Comparison of ENCODE assay signal across 1 cellular context in the genomic region with DNA sequence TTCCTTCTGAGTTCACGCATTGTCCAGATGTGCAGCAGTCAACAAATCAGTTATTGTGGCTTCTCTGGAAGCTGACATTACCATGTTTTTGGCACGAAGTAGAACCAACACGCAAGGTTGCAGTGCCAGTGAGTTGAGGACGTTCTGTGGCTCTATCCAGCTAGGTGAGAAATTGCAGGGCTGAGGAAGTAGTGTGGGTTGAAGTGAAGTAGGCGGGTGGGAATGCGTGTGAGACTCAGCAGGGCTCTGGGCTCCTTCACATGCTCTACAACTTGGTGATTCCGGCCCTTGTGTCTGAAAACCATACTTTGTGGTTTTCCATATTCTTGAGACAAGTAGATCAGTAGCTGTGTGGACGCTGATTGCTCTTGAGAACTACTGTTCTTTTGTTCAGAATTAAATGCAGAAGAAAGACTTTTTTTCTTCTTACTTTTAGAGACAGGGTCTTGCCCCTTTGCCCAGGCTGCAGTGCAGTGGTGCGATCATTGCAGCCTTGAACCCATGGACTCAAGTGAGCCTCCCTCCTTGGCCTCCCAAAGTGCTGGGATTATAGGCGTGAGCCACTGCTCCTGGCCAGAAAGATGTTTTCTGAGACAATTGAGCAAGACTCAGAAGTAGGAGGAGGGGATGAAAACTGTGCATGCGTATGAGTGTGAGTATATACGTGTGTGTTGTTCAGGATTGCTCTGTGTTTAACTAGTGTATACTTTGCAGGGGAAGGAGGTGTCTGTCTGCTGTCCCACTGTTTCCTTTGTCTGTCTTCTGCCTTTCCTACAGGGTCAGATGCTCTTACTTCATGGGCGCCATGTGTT.
TF ChIP-seq lines count a peak whose summit lies in the region.

No MANE protein-coding gene starts in this region.

TF ChIP-seq in GM12878, 131 proteins besides CTCF, POLR2A, EP300 and RAD21 (continued from another document):
- no peak for TF ChIP-seq MAX (IDR thresholded peaks at IDR 0.05; ENCODE audit: low read depth, low read length)
- peak; percentile 52; the same call in 1 of the 2 replicates for TF ChIP-seq BCL11A (IDR thresholded peaks at IDR 0.05; ENCODE audit: low read depth, low read length)
- TF ChIP-seq, protein P1, sequence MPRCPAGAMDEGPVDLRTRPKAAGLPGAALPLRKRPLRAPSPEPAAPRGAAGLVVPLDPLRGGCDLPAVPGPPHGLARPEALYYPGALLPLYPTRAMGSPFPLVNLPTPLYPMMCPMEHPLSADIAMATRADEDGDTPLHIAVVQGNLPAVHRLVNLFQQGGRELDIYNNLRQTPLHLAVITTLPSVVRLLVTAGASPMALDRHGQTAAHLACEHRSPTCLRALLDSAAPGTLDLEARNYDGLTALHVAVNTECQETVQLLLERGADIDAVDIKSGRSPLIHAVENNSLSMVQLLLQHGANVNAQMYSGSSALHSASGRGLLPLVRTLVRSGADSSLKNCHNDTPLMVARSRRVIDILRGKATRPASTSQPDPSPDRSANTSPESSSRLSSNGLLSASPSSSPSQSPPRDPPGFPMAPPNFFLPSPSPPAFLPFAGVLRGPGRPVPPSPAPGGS (IDR thresholded peaks at IDR 0.05; ENCODE audit: borderline replicate concordance, insufficient read depth, low read depth, low read length, poor library complexity, severe bottlenecking), result peak; percentile 86
- TF ChIP-seq TCF12 (IDR thresholded peaks at IDR 0.05; ENCODE audit: low read depth, low read length), result peak; percentile 34; the same call in 1 of the 2 replicates
- TF ChIP-seq EED (IDR thresholded peaks at IDR 0.05; ENCODE audit: low read depth), result 0 out of 2 replicates have a peak, but pooled peaks have one; percentile 26
- no peak for TF ChIP-seq BCLAF1 (IDR thresholded peaks at IDR 0.05)
- peak; percentile 26 to 39; a peak in 2 of 4 replicates for TF ChIP-seq IKZF2 (IDR thresholded peaks at IDR 0.05)
- no peak for TF ChIP-seq SMARCA5 (IDR thresholded peaks at IDR 0.05)
- TF ChIP-seq, protein P2, sequence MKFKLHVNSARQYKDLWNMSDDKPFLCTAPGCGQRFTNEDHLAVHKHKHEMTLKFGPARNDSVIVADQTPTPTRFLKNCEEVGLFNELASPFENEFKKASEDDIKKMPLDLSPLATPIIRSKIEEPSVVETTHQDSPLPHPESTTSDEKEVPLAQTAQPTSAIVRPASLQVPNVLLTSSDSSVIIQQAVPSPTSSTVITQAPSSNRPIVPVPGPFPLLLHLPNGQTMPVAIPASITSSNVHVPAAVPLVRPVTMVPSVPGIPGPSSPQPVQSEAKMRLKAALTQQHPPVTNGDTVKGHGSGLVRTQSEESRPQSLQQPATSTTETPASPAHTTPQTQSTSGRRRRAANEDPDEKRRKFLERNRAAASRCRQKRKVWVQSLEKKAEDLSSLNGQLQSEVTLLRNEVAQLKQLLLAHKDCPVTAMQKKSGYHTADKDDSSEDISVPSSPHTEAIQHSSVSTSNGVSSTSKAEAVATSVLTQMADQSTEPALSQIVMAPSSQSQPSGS (IDR thresholded peaks at IDR 0.05; ENCODE audit: low read length), result peak; percentile 82
- 0 out of 4 replicates have a peak, but pooled peaks of 1 of the 2 experiments have one; percentile 9 for TF ChIP-seq BHLHE40 (IDR thresholded peaks at IDR 0.05; ENCODE audit: borderline replicate concordance in 1 of 2, low read depth in 2 of 2, low read length in 1 of 2)
- TF ChIP-seq POU2F2 (IDR thresholded peaks at IDR 0.05; ENCODE audit: borderline replicate concordance, low read depth, low read length), result no peak
- TF ChIP-seq PAX5 (IDR thresholded peaks at IDR 0.05; ENCODE audit: borderline replicate concordance, low read depth, low read length), result peak; percentile 71; the same call in 1 of the 2 replicates
- peak; percentile 71 for TF ChIP-seq NFIC (IDR thresholded peaks at IDR 0.05; ENCODE audit: low read depth, low read length)
- TF ChIP-seq SMAD1 (IDR thresholded peaks at IDR 0.05; ENCODE audit: low read depth, partially characterized antibody), result no peak
- TF ChIP-seq IKZF1 (conservative IDR thresholded peaks at IDR 0.05), result peak; percentile 35; the same call in 1 of the 2 replicates
- TF ChIP-seq RUNX3 (IDR thresholded peaks at IDR 0.05; ENCODE audit: low read length), result peak; percentile 90
- TF ChIP-seq RFX5 (IDR thresholded peaks at IDR 0.05; ENCODE audit: low read depth, low read length), result no peak
- no peak for TF ChIP-seq TAF1 (IDR thresholded peaks at IDR 0.05; ENCODE audit: borderline replicate concordance, low read depth, low read length)
- TF ChIP-seq MEF2A (IDR thresholded peaks at IDR 0.05; ENCODE audit: insufficient read depth, low read depth, low read length), result 0 out of 2 replicates have a peak, but pooled peaks have one; percentile 8
- TF ChIP-seq, protein P3, sequence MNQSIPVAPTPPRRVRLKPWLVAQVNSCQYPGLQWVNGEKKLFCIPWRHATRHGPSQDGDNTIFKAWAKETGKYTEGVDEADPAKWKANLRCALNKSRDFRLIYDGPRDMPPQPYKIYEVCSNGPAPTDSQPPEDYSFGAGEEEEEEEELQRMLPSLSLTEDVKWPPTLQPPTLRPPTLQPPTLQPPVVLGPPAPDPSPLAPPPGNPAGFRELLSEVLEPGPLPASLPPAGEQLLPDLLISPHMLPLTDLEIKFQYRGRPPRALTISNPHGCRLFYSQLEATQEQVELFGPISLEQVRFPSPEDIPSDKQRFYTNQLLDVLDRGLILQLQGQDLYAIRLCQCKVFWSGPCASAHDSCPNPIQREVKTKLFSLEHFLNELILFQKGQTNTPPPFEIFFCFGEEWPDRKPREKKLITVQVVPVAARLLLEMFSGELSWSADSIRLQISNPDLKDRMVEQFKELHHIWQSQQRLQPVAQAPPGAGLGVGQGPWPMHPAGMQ (IDR thresholded peaks at IDR 0.05; ENCODE audit: borderline replicate concordance), result no peak
- 0 out of 3 replicates have a peak, but pooled peaks of 1 of the 2 experiments have one; percentile 13 for TF ChIP-seq EGR1 (IDR thresholded peaks at IDR 0.05; ENCODE audit: borderline replicate concordance in 1 of 2, low read depth in 2 of 2, low read length in 2 of 2)
- TF ChIP-seq ZBED1 (IDR thresholded peaks at IDR 0.05; ENCODE audit: borderline replicate concordance), result no peak
- TF ChIP-seq FOXM1 (IDR thresholded peaks at IDR 0.05; ENCODE audit: low read depth, low read length), result peak; percentile 58; the same call in 1 of the 2 replicates
